ENCODE assay signal across 1 cellular context in the genomic region with DNA sequence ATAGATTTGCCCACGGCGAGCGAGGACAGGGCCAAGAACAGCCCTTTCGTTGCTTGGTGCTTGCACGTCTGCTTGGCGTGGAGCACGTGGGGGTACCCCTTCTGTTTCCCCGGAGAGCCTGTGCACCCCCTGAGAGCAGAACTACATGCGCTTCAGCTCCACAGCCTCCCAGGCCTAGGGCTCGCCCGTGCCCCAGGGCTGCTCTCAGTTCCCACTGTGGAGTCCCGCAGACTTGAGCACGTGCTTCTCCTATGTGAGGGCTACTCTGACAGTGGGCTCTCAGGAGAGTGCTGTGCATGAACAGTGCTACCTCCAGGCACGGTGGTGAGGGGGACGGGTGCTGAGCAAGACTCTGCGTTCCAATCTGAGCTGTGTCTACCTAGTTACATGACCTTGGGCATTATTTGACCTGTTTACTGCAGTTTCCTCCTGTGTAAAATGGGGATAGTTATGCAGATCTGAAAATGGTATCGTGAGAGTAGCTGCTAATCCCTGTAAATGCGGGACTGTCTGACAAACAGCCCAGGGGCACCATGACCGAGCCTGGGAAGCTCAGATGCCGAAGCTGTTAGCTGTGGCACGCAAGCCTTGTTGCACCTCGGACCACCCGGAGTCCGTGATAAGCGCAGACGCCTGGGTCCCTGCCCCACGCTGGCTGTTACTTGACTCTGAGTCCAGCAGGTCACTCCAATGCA.
TF ChIP-seq lines count a peak whose summit lies in the region.

No MANE protein-coding gene starts in this region.

TF ChIP-seq in GM12878, 131 proteins besides CTCF, POLR2A, EP300 and RAD21:
- TF ChIP-seq, protein P1, sequence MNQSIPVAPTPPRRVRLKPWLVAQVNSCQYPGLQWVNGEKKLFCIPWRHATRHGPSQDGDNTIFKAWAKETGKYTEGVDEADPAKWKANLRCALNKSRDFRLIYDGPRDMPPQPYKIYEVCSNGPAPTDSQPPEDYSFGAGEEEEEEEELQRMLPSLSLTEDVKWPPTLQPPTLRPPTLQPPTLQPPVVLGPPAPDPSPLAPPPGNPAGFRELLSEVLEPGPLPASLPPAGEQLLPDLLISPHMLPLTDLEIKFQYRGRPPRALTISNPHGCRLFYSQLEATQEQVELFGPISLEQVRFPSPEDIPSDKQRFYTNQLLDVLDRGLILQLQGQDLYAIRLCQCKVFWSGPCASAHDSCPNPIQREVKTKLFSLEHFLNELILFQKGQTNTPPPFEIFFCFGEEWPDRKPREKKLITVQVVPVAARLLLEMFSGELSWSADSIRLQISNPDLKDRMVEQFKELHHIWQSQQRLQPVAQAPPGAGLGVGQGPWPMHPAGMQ (IDR thresholded peaks at IDR 0.05; ENCODE audit: borderline replicate concordance): no peak
- TF ChIP-seq, protein P2, sequence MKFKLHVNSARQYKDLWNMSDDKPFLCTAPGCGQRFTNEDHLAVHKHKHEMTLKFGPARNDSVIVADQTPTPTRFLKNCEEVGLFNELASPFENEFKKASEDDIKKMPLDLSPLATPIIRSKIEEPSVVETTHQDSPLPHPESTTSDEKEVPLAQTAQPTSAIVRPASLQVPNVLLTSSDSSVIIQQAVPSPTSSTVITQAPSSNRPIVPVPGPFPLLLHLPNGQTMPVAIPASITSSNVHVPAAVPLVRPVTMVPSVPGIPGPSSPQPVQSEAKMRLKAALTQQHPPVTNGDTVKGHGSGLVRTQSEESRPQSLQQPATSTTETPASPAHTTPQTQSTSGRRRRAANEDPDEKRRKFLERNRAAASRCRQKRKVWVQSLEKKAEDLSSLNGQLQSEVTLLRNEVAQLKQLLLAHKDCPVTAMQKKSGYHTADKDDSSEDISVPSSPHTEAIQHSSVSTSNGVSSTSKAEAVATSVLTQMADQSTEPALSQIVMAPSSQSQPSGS (IDR thresholded peaks at IDR 0.05; ENCODE audit: low read length): no peak
- TF ChIP-seq TBL1XR1 (IDR thresholded peaks at IDR 0.05; ENCODE audit: low read depth, low read length): no peak
- TF ChIP-seq, protein P3, sequence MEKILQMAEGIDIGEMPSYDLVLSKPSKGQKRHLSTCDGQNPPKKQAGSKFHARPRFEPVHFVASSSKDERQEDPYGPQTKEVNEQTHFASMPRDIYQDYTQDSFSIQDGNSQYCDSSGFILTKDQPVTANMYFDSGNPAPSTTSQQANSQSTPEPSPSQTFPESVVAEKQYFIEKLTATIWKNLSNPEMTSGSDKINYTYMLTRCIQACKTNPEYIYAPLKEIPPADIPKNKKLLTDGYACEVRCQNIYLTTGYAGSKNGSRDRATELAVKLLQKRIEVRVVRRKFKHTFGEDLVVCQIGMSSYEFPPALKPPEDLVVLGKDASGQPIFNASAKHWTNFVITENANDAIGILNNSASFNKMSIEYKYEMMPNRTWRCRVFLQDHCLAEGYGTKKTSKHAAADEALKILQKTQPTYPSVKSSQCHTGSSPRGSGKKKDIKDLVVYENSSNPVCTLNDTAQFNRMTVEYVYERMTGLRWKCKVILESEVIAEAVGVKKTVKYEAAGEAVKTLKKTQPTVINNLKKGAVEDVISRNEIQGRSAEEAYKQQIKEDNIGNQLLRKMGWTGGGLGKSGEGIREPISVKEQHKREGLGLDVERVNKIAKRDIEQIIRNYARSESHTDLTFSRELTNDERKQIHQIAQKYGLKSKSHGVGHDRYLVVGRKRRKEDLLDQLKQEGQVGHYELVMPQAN (conservative IDR thresholded peaks at IDR 0.05): no peak
- TF ChIP-seq FOS (IDR thresholded peaks at IDR 0.05; ENCODE audit: borderline replicate concordance, extremely low read depth, insufficient read length): no peak
- TF ChIP-seq NFIC (IDR thresholded peaks at IDR 0.05; ENCODE audit: low read depth, low read length): no peak
- TF ChIP-seq, protein P4, sequence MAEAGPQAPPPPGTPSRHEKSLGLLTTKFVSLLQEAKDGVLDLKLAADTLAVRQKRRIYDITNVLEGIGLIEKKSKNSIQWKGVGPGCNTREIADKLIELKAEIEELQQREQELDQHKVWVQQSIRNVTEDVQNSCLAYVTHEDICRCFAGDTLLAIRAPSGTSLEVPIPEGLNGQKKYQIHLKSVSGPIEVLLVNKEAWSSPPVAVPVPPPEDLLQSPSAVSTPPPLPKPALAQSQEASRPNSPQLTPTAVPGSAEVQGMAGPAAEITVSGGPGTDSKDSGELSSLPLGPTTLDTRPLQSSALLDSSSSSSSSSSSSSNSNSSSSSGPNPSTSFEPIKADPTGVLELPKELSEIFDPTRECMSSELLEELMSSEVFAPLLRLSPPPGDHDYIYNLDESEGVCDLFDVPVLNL (IDR thresholded peaks at IDR 0.05; ENCODE audit: low read depth, low read length): no peak
